Comparison of ENCODE assay signal across 19 cellular contexts in genomic region chr3:144771401-144771870, GRCh38.
DNase-seq lines count a peak whose midpoint lies in the region; ATAC-seq, FAIRE-seq and TF ChIP-seq lines count a peak whose summit lies in the region.
"Had no signal": no experiment of that assay in that cellular context is flagged by ENCODE, and none has a peak within 500 bp of the region (broad histone marks: within the 10 kb centered on the region; RNA-seq: fewer than 3 reads in every experiment).

No MANE protein-coding gene starts in this region.

- no peaks in the 10 kb centered on the region for H3K79me2 ChIP-seq in ACC112 (ENCODE audit: control insufficient read depth, insufficient read depth, low read length, unreplicated experiment)

- no peaks in the 10 kb centered on the region for H3K27me3 Mint-ChIP-seq in endothelial cell (ENCODE audit: unreplicated experiment)
- H3K27me3 Mint-ChIP-seq: dendritic cell treated with granulocyte-macrophage colony-stimulating factor and Interleukin-4, amounts not matched to agents 40 ng/mL and 50 ng/mL, for 4 days had no signal

- ATAC-seq in HG03469 (IDR thresholded peaks at IDR 0.05; ENCODE audit: unreplicated experiment): no peak
- no peak for ATAC-seq in pancreas

- H3K27me3 ChIP-seq in ACC112 (ENCODE audit: insufficient read depth, low read length): no peaks in the 10 kb centered on the region
- H3K27me3 ChIP-seq in pancreas: no peaks in the 10 kb centered on the region
- H3K27me3 ChIP-seq: adrenal gland, foreskin keratinocyte had no signal

- H3K27ac Mint-ChIP-seq in endothelial cell (ENCODE audit: unreplicated experiment): peak overlapping the region; percentile 43
- H3K27ac Mint-ChIP-seq: dendritic cell treated with granulocyte-macrophage colony-stimulating factor and Interleukin-4, amounts not matched to agents 40 ng/mL and 50 ng/mL, for 4 days; immature natural killer cell had no signal

- H2AFZ ChIP-seq in ACC112 (ENCODE audit: low read length, unreplicated experiment): peak overlapping the region; percentile 18

- no peaks in the 10 kb centered on the region for H3K9me3 Mint-ChIP-seq in endothelial cell (ENCODE audit: unreplicated experiment)
- H3K9me3 Mint-ChIP-seq: dendritic cell treated with granulocyte-macrophage colony-stimulating factor and Interleukin-4, amounts not matched to agents 40 ng/mL and 50 ng/mL, for 4 days had no signal

- peaks cover 8% of the 10 kb centered on the region for H3K4me1 Mint-ChIP-seq in endothelial cell (ENCODE audit: unreplicated experiment)
- H3K4me1 Mint-ChIP-seq: immature natural killer cell had no signal

- FAIRE-seq in pancreas (lab: Jason Lieb, UNC): no peak
- FAIRE-seq: G401.6 had no signal

- DNase-seq in HFF-Myc (ENCODE audit: extremely low read depth, low read depth) (peak; percentile 12), endothelial cell (ENCODE audit: low spot score) (no peak), medulla oblongata (ENCODE audit: extremely low spot score) (peak; percentile 40), pancreas (no peak), middle frontal gyrus (ENCODE audit: extremely low spot score, low spot score) (no peak)
- DNase-seq in activated T-cell treated with anti-CD3 and anti-CD28 coated beads, Interleukin-2, amount 50 U/mL, for 48 hours: no peak
- DNase-seq: activated CD4-positive, alpha-beta T cell treated with anti-CD3 and anti-CD28 coated beads, Interleukin-2, amount 50 U/mL, for 1 hour; adrenal gland; foreskin keratinocyte; immature natural killer cell; NCI-H2171 treated with DMSO at 0.1 percent for 48 hours; SIG-M5; stimulated activated CD4-positive, alpha-beta T cell treated with anti-CD3 and anti-CD28 coated beads, Interleukin-15, amount 100 ng/mL, for 24 hours; T1000 had no signal

- no peaks in the 10 kb centered on the region for H3K36me3 Mint-ChIP-seq in endothelial cell (ENCODE audit: low read depth, unreplicated experiment)
- H3K36me3 Mint-ChIP-seq: immature natural killer cell had no signal

- no peaks in the 10 kb centered on the region for H3K9me3 ChIP-seq in pancreas
- H3K9me3 ChIP-seq: adrenal gland, Caco-2 had no signal

- H3K4me1 ChIP-seq in ACC112 (ENCODE audit: control insufficient read depth, insufficient read depth, low read length, unreplicated experiment) (peaks cover 5% of the 10 kb centered on the region), pancreas (no peaks in the 10 kb centered on the region)
- H3K4me1 ChIP-seq: adrenal gland, Caco-2, foreskin keratinocyte had no signal

- H3K4me3 ChIP-seq in ACC112 (ENCODE audit: low read depth, low read length): no peak overlapping the region
- no peak overlapping the region for H3K4me3 ChIP-seq in HFF-Myc (replicated peaks; ENCODE audit: low read depth, low read length)
- H3K4me3 ChIP-seq in pancreas: no peak overlapping the region
- H3K4me3 ChIP-seq: adrenal gland had no signal

- no peaks in the 10 kb centered on the region for H3K36me3 ChIP-seq in ACC112 (ENCODE audit: insufficient read depth, low read length)
- no peaks in the 10 kb centered on the region for H3K36me3 ChIP-seq in pancreas
- H3K36me3 ChIP-seq: adrenal gland had no signal

- intact Hi-C loops in pancreas (cut with DNase I): loop anchor here in 1 of 3 donors (10.0 kb wide), 1 partner anchor 887 kb away; no protein-coding TSS in a partner anchor

- H3K27ac ChIP-seq in ACC112 (ENCODE audit: low read depth, low read length) (no peak overlapping the region), pancreas (no peak overlapping the region)
- H3K27ac ChIP-seq: adrenal gland, foreskin keratinocyte had no signal

- WGBS in pancreas, 2 donors: 50 to 68% methylated on average over 2 of the region's 2 CpGs

- TF ChIP-seq CTCF in HFF-Myc (IDR thresholded peaks at IDR 0.05; ENCODE audit: low read depth, low read length, missing control alignments) (no peak), endothelial cell (IDR thresholded peaks at IDR 0.05; ENCODE audit: unreplicated experiment) (no peak), pancreas (IDR thresholded peaks at IDR 0.05) (no peak)

- H3K4me3 Mint-ChIP-seq in endothelial cell (ENCODE audit: unreplicated experiment): no peak overlapping the region
- H3K4me3 Mint-ChIP-seq: dendritic cell treated with granulocyte-macrophage colony-stimulating factor and Interleukin-4, amounts not matched to agents 40 ng/mL and 50 ng/mL, for 4 days; immature natural killer cell had no signal

Comparison
In these comparisons a context has a peak if more than half of its experiments do, and no peak if none do; other contexts are left out.
1. DNase-seq: peak in HFF-Myc (single experiment) and medulla oblongata (single experiment); none in endothelial cell (single experiment), pancreas (0 of 6), middle frontal gyrus (single experiment) and activated T-cell treated with anti-CD3 and anti-CD28 coated beads, Interleukin-2, amount 50 U/mL, for 48 hours (0 of 2).